In the genomic region with DNA sequence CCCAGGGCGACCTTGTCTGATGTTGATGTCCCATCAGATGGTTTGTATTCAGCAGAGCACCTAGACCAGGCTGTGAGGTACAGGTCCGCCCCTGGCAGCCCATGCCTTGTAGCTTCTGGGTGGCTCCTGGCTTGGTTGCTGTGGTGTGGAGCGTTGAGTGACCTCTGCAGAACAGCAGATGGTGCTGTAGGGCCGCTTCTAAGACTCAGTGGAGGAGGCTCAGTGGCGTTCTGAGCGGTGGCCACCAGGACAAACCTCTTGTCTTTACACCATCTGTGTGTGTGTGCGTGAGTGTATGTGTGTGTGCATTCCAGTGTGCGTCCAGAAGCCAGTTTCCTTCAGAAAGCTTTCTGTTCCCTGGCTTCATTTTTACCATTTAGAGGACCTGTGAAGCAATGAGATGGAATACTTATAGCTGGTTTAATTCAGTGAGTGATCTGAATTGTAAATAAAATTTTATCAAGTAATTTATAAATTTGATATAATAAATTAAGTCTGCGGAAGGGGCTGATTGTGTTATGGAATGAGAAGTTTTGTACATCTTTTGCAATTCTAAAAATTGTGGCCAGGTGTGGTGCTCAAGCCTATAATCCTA, we compare ENCODE assay signal across 8 cellular contexts.
DNase-seq lines count a peak whose midpoint lies in the region; ATAC-seq and TF ChIP-seq lines count a peak whose summit lies in the region.

No MANE protein-coding gene starts in this region.

- peaks cover 47% of the 10 kb centered on the region for H3K4me1 ChIP-seq in SJSA1 (replicated peaks)

- H3K36me3 Mint-ChIP-seq in activated naive CD8-positive, alpha-beta T cell treated with anti-CD3 and anti-CD28 coated beads, Interleukin-2, amount 10 ng/mL, durations not matched to agents 7 days and 5 days = peaks cover 3% of the 10 kb centered on the region
- no peaks in the 10 kb centered on the region for H3K36me3 Mint-ChIP-seq in progenitor cell of endocrine pancreas (ENCODE audit: insufficient read depth)

- no peaks in the 10 kb centered on the region for H3K36me3 ChIP-seq in SJSA1

- no peaks in the 10 kb centered on the region for H3K27me3 Mint-ChIP-seq in activated naive CD8-positive, alpha-beta T cell treated with anti-CD3 and anti-CD28 coated beads, Interleukin-2, amount 10 ng/mL, durations not matched to agents 7 days and 5 days
- no peaks in the 10 kb centered on the region for H3K27me3 Mint-ChIP-seq in progenitor cell of endocrine pancreas

- peaks cover 7% of the 10 kb centered on the region for H3K4me1 Mint-ChIP-seq in activated naive CD8-positive, alpha-beta T cell treated with anti-CD3 and anti-CD28 coated beads, Interleukin-2, amount 10 ng/mL, durations not matched to agents 7 days and 5 days
- H3K4me1 Mint-ChIP-seq in progenitor cell of endocrine pancreas (ENCODE audit: low read depth) = peaks cover 1% of the 10 kb centered on the region

- intact Hi-C loops in Right ventricle myocardium superior (cut with DNase I) = no loop called here

- POLR2A ChIA-PET in activated naive CD8-positive, alpha-beta T cell treated with anti-CD3 and anti-CD28 coated beads, Interleukin-2, amount 10 ng/mL, durations not matched to agents 7 days and 5 days (lab: Charles Lee) = interaction anchor here (0.8 kb wide), 1 partner anchor 152 kb away, joined by 3 read pairs; no protein-coding TSS in a partner anchor

- ATAC-seq in GM21529 (IDR thresholded peaks at IDR 0.05; ENCODE audit: unreplicated experiment) (peak; percentile 69), Right ventricle myocardium superior (ENCODE audit: poor library complexity) (peak; percentile 90), HG03520 (IDR thresholded peaks at IDR 0.05; ENCODE audit: unreplicated experiment) (no peak)
- ATAC-seq in activated naive CD8-positive, alpha-beta T cell treated with anti-CD3 and anti-CD28 coated beads, Interleukin-2, amount 10 ng/mL, durations not matched to agents 7 days and 5 days (ENCODE audit: low read depth) = peak; percentile 85

- H3K4me3 Mint-ChIP-seq in activated naive CD8-positive, alpha-beta T cell treated with anti-CD3 and anti-CD28 coated beads, Interleukin-2, amount 10 ng/mL, durations not matched to agents 7 days and 5 days = no peak overlapping the region
- H3K4me3 Mint-ChIP-seq in progenitor cell of endocrine pancreas (ENCODE audit: low read depth) = no peak overlapping the region

- no peak overlapping the region for H3K27ac Mint-ChIP-seq in activated naive CD8-positive, alpha-beta T cell treated with anti-CD3 and anti-CD28 coated beads, Interleukin-2, amount 10 ng/mL, durations not matched to agents 7 days and 5 days
- H3K27ac Mint-ChIP-seq in progenitor cell of endocrine pancreas = peak overlapping the region; percentile 48

- H3K9me3 Mint-ChIP-seq in activated naive CD8-positive, alpha-beta T cell treated with anti-CD3 and anti-CD28 coated beads, Interleukin-2, amount 10 ng/mL, durations not matched to agents 7 days and 5 days = no peaks in the 10 kb centered on the region
- H3K9me3 Mint-ChIP-seq in progenitor cell of endocrine pancreas (ENCODE audit: low read depth) = no peaks in the 10 kb centered on the region

- H3K27me3 ChIP-seq in SJSA1 (replicated peaks) = no peaks in the 10 kb centered on the region

- H3K9me3 ChIP-seq in SJSA1 (replicated peaks) = no peaks in the 10 kb centered on the region

- peak; percentile 89 for TF ChIP-seq CTCF in progenitor cell of endocrine pancreas (IDR thresholded peaks at IDR 0.05; ENCODE audit: unreplicated experiment)

- no peak overlapping the region for H3K27ac ChIP-seq in SJSA1

- DNase-seq in COLO668 (lab: John Stamatoyannopoulos, UW; ENCODE audit: unreplicated experiment) (peak; percentile 76), NCI-H1048 (lab: John Stamatoyannopoulos, UW) (peak; percentile 56), SJSA1 (ENCODE audit: low read depth in 1 of 2, low spot score in 2 of 2) (peak; percentile 67 to 92), Right ventricle myocardium superior (peak; percentile 75), progenitor cell of endocrine pancreas (ENCODE audit: low spot score, unreplicated experiment) (peak; percentile 69)
- peak; percentile 61 for DNase-seq in activated naive CD8-positive, alpha-beta T cell treated with anti-CD3 and anti-CD28 coated beads, Interleukin-2, amount 10 ng/mL, durations not matched to agents 7 days and 5 days

- no peak overlapping the region for H3K4me3 ChIP-seq in SJSA1
